In the genomic region with DNA sequence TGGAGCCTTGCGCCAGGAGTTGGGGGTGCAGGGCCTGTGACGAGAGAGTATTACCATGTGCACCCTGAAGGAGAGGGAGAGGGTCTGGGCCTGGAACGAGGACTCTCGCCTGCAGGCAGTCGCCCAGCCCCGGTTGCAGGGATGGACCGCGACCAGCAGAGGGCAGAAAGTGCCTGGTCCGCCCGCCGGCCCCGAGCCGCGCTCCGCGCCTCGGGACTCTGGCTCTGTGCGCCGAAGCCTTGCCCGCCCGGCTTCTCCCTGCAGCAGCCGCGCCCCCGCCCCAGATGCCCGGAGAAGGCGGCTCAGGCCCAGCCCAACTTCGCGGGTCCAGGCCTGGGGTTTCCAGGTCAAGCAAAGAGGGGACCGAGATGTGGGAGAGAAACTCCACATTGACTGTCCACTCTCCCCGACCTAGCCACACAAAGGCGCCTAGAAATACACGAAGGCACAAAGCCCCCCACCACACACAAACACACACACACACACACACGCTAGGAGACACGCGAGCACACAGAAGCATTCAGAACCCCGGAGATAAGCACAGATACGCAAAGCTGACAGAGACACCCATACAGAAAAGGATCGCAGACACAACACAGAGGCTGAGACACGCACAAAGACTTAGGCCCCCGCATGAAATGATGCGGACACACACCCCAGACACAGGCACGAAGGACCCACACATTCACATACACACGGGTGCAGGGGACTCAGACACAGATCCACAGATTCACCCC, we compare ENCODE assay signal across 8 cellular contexts. TPM values are rescaled to one million over a fixed set of nuclear protein-coding genes. Genes with fewer than 3 reads are reported as not detected.
DNase-seq lines count a peak whose midpoint lies in the region; ATAC-seq and TF ChIP-seq lines count a peak whose summit lies in the region.

No MANE protein-coding gene starts in this region.

- DNase-seq in AG04450 (ENCODE audit: low read depth, low spot score): no peak
- DNase-seq in NCI-H345 (lab: John Stamatoyannopoulos, UW): peak; percentile 70
- peak; percentile 82 for DNase-seq in activated CD4-positive, alpha-beta memory T cell treated with anti-CD3 and anti-CD28 coated beads for 36 hours
- peak; percentile 33 to 62 for DNase-seq in dermis microvascular lymphatic vessel endothelial cell (ENCODE audit: low read depth in 2 of 2)
- DNase-seq in lower lobe of right lung: peak; percentile 82
- peak; percentile 44 for DNase-seq in stimulated activated CD8-positive, alpha-beta memory T cell treated with anti-CD3 and anti-CD28 coated beads, Interleukin-12 subunit alpha, Interleukin-12 subunit beta, amount 100 ng/mL, for 1 hour (ENCODE audit: low read depth)
- DNase-seq in T1000 (lab: John Stamatoyannopoulos, UW): no peak

- H3K4me3 ChIP-seq in AG04450 (ENCODE audit: low read depth, low read length) (no peak overlapping the region), lower lobe of right lung (no peak overlapping the region)

- no peaks in the 10 kb centered on the region for H3K36me3 ChIP-seq in lower lobe of right lung

- H3K27ac ChIP-seq in AG04450 (ENCODE audit: low read depth, low read length) (no peak overlapping the region), lower lobe of right lung (no peak overlapping the region)

- H3K4me1 Mint-ChIP-seq in activated CD4-positive, alpha-beta memory T cell treated with anti-CD3 and anti-CD28 coated beads for 36 hours (ENCODE audit: low read depth): peaks cover 20% of the 10 kb centered on the region

- peak; percentile 49 for ATAC-seq in GM19351 (IDR thresholded peaks at IDR 0.05; ENCODE audit: unreplicated experiment)
- peak; percentile 88 to 89 for ATAC-seq in lower lobe of right lung

- no peak overlapping the region for H3K4me3 Mint-ChIP-seq in activated CD4-positive, alpha-beta memory T cell treated with anti-CD3 and anti-CD28 coated beads for 36 hours

- H3K9me3 Mint-ChIP-seq in activated CD4-positive, alpha-beta memory T cell treated with anti-CD3 and anti-CD28 coated beads for 36 hours: no peaks in the 10 kb centered on the region

- H3K27ac Mint-ChIP-seq in activated CD4-positive, alpha-beta memory T cell treated with anti-CD3 and anti-CD28 coated beads for 36 hours: no peak overlapping the region

- peaks cover 68% of the 10 kb centered on the region for H3K27me3 Mint-ChIP-seq in activated CD4-positive, alpha-beta memory T cell treated with anti-CD3 and anti-CD28 coated beads for 36 hours

- H3K27me3 ChIP-seq in AG04450 (ENCODE audit: control insufficient read depth, insufficient read depth, low read length) (peaks cover 71% of the 10 kb centered on the region), lower lobe of right lung (ENCODE audit: low read depth) (peaks cover 86% of the 10 kb centered on the region)

- peaks cover 37% of the 10 kb centered on the region for H3K4me1 ChIP-seq in lower lobe of right lung

- TF ChIP-seq CTCF in AG04450 (IDR thresholded peaks at IDR 0.05; ENCODE audit: low read depth, low read length) (peak; percentile 72), lower lobe of right lung (IDR thresholded peaks at IDR 0.05) (peak; percentile 83)

- H3K9me3 ChIP-seq in AG04450 (ENCODE audit: control insufficient read depth, insufficient read depth, low read length) (peaks cover 4% of the 10 kb centered on the region; the same call in 1 of the 2 replicates), lower lobe of right lung (no peaks in the 10 kb centered on the region)

- intact Hi-C loops in activated CD4-positive, alpha-beta memory T cell treated with anti-CD3 and anti-CD28 coated beads for 36 hours (cut with micrococcal nuclease): loop anchor here (1.0 to 10.0 kb wide), 2 partner anchors 79 to 173 kb away; no protein-coding TSS in a partner anchor
- intact Hi-C loops in lower lobe of right lung (cut with DNase I): no loop called here

- POLR2A ChIA-PET in AG04450 (lab: Yijun Ruan, JAX): no interaction called here
- POLR2A ChIA-PET in activated CD4-positive, alpha-beta memory T cell treated with anti-CD3 and anti-CD28 coated beads for 36 hours (lab: Charles Lee): no interaction called here

- CTCF ChIA-PET in AG04450 (lab: Charles Lee): interaction anchor here (1.0 kb wide), 1 partner anchor 170 kb away, joined by 9 read pairs; no protein-coding TSS in a partner anchor
- CTCF ChIA-PET in activated CD4-positive, alpha-beta memory T cell treated with anti-CD3 and anti-CD28 coated beads for 36 hours (lab: Charles Lee): interaction anchor here (1.0 to 4.7 kb wide), 2 partner anchors 79 to 91 kb away, joined by 4 to 28 read pairs; no protein-coding TSS in a partner anchor

- no peaks in the 10 kb centered on the region for H3K36me3 Mint-ChIP-seq in activated CD4-positive, alpha-beta memory T cell treated with anti-CD3 and anti-CD28 coated beads for 36 hours

RNA-seq across cellular contexts. Expression of a gene that starts 2.0 kb away (rescaled TPM):
- polyA plus RNA-seq in AG04450 (2011; rRNA removed): not detected in 2 replicates
- not detected in 2 replicates for polyA minus RNA-seq in AG04450 (2011; rRNA and poly(A)+ RNA removed)
- total RNA-seq in activated CD4-positive, alpha-beta memory T cell treated with anti-CD3 and anti-CD28 coated beads for 36 hours: not detected
- total RNA-seq in dermis microvascular lymphatic vessel endothelial cell (under 0.01 and 0.13 TPM in 2 replicates), lower lobe of right lung (0.21 TPM)

Comparison
In these comparisons a context has a peak if more than half of its experiments do, and no peak if none do; other contexts are left out.
1. DNase-seq: peak in NCI-H345 (single experiment), activated CD4-positive, alpha-beta memory T cell treated with anti-CD3 and anti-CD28 coated beads for 36 hours (single experiment), dermis microvascular lymphatic vessel endothelial cell (2 of 2), lower lobe of right lung (single experiment) and stimulated activated CD8-positive, alpha-beta memory T cell treated with anti-CD3 and anti-CD28 coated beads, Interleukin-12 subunit alpha, Interleukin-12 subunit beta, amount 100 ng/mL, for 1 hour (single experiment); none in AG04450 (single experiment) and T1000 (single experiment).